In the genomic region with DNA sequence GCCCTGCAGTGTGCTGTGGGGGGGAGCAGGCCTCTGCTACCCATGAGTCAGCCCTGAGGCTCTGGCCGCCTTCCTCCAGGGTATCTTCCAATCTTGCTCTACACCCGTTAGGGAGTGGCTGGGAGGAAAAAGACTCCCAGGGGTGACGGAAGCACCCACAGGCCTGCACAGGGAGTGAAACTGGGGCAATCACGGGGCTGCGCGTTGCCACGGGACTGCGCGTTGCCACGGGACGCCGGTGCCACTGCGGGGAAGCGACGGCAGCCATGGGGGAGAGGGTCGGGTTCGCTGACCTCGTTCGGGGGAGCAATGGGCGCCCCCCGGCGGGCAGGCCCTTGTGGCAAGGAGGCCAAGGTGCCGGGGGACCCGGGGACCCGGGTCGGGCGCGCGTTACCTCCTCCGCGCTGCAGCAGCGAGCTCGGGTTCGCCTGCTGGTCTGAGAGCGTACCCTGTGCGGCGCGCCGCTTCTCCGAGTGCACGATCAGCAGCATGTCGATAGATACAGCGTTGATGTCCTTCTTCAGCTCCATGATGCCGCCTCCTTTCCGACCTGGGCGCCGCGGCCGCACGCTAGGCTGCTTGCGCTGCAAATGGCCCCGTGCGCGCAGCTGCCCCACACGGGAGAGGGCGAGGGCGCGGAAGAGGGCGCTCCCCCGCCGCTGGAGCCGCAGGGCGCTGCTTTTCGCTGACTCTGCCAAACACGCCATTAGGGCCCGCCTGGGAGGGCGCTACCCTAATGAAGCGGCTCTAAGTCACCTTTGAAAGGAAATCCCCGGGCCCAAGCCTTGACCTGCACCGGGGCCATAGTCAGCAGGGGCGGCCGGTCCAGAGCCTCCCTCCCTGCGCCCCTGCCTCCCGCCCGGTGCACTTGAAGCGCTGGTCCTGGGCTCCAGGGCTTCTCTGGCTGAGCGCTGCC, we compare ENCODE assay signal across 8 cellular contexts. TPM values are rescaled to one million over a fixed set of nuclear protein-coding genes. Genes with fewer than 3 reads are reported as not detected.
DNase-seq lines count a peak whose midpoint lies in the region; ATAC-seq and TF ChIP-seq lines count a peak whose summit lies in the region.

A gene with protein sequence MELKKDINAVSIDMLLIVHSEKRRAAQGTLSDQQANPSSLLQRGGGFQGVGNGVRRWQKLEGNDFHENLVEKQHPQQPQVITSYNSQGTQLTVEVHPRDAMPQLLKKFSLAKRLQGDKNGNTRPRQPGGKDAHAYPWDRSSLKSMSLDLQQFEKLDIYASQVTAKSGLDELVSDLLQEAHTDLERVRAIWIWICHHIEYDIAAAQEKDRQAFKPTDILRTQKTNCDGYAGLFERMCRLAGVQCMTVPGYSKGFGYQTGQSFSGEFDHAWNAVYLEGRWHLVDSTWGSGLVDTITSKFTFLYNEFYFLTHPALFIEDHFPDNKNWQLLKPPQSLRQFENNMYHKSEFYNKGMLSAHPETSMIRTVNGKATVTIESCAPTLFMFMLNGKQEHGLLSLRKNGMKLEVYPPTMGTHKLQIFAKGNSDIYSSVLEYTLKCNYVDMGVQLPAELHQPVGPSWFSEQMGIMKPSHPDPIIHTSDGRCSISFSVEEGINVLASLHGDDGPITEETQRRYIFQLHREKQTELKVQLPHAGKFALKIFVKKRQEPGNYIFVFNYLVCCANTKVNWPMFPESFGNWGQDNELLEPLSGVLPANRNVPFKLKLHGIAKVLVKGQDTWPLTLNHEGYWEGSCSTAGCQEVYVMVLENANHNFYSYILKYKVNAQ (minus strand): TSS at position 592 of the 916 bp plus-strand sequence. CDS start 62 bp downstream, at position 530.

- peak; percentile 32 for TF ChIP-seq CTCF in AG09319 (IDR thresholded peaks at IDR 0.05; ENCODE audit: low read depth, low read length)
- TF ChIP-seq CTCF in body of pancreas (IDR thresholded peaks at IDR 0.05): peak in 2 of 7 experiments; percentile 7 to 17
- TF ChIP-seq CTCF in retinal pigment epithelial cell (conservative IDR thresholded peaks at IDR 0.05; ENCODE audit: low read depth, low read length): peak; percentile 19

- 5 to 7% methylated on average over 15 to 77 of the region's 77 CpGs for WGBS in body of pancreas, 2 donors

- H3K4me3 ChIP-seq in body of pancreas (no peak within 1 kb of the TSS), iPS-11a (ENCODE audit: low read depth, low read length) (peak within 1 kb of the TSS; percentile 5), retinal pigment epithelial cell (ENCODE audit: low read length) (peak within 1 kb of the TSS; percentile 49)

- ATAC-seq in body of pancreas (peak; percentile 52), GM21515 (IDR thresholded peaks at IDR 0.05; ENCODE audit: unreplicated experiment) (no peak), GM21717 (IDR thresholded peaks at IDR 0.05; ENCODE audit: unreplicated experiment) (no peak)

- H3K4me1 ChIP-seq in body of pancreas: peaks cover 17% of the 10 kb centered on the region

- DNase-seq in AG09319 (ENCODE audit: extremely low read depth, low read depth) (no peak), KG1 (lab: John Stamatoyannopoulos, UW) (peak; percentile 11), body of pancreas (peak; percentile 24 to 50 (median 42)), retinal pigment epithelial cell (ENCODE audit: low read depth) (no peak)
- no peak for DNase-seq in central memory CD4-positive, alpha-beta T cell

- intact Hi-C loops in body of pancreas (cut with DNase I): no loop called here

- no peaks in the 10 kb centered on the region for H3K36me3 ChIP-seq in body of pancreas (replicated peaks in 1 of 2; ENCODE audit: insufficient read depth in 1 of 2, low read depth in 2 of 2)

- TF ChIP-seq POLR2A in body of pancreas (IDR thresholded peaks at IDR 0.05): no peak

- no peaks in the 10 kb centered on the region for H3K27me3 ChIP-seq in body of pancreas

- H3K27ac ChIP-seq in body of pancreas: no peak within 1 kb of the TSS

- no peaks in the 10 kb centered on the region for H3K9me3 ChIP-seq in body of pancreas

RNA-seq across cellular contexts. Expression of the gene that starts here (rescaled TPM):
- under 1 TPM in 1 of 2 donors, not detected in 1; 0.26 TPM for total RNA-seq in body of pancreas

Comparison
In these comparisons a context has a peak if more than half of its experiments do, and no peak if none do; other contexts are left out.
1. Peak in DNase-seq and ATAC-seq in body of pancreas; RNA of the gene not detected or under 1 TPM.
2. H3K4me3 ChIP-seq: peak in iPS-11a (single experiment) and retinal pigment epithelial cell (single experiment); none in body of pancreas (0 of 2).